11 cellular contexts compared by ENCODE assay signal in genomic region chr6:125821825-125822281, GRCh38. TPM values are rescaled to one million over a fixed set of nuclear protein-coding genes. Genes with fewer than 3 reads are reported as not detected.
A peak's percentile ranks its signal among the peaks of the same experiment; 100 is the strongest.
DNase-seq lines count a peak whose midpoint lies in the region; ATAC-seq and FAIRE-seq lines count a peak whose summit lies in the region.
"Had no signal": no experiment of that assay in that cellular context is flagged by ENCODE, and none has a peak within 500 bp of the region (broad histone marks: within the 10 kb centered on the region; RNA-seq: fewer than 3 reads in every experiment).

No MANE protein-coding gene starts in this region.

- peaks cover 0 to 1% of the 10 kb centered on the region in 2 donors for H3K36me3 ChIP-seq in small intestine (ENCODE audit: control insufficient read depth in 2 of 2, insufficient read depth in 2 of 2, low read length in 2 of 2)

- 9 to 37% (median 31%) methylated on average over 3 of the region's 3 CpGs for WGBS in small intestine, 3 donors

- H3K9me3 ChIP-seq in small intestine (ENCODE audit: control insufficient read depth, low read depth) = no peaks in the 10 kb centered on the region
- H3K9me3 ChIP-seq: tibial nerve had no signal

- FAIRE-seq in small intestine (lab: Jason Lieb, UNC) = peak; percentile 86

- no peak overlapping the region for H3K4me3 ChIP-seq in small intestine (ENCODE audit: low read depth in 1 of 2, low read length in 2 of 2)
- H3K4me3 ChIP-seq: tibial nerve had no signal

- H3K27ac ChIP-seq in small intestine (ENCODE audit: low read depth in 1 of 2, low read length in 1 of 2) = no peak overlapping the region
- H3K27ac ChIP-seq: tibial nerve had no signal

- H3K27me3 ChIP-seq in small intestine (ENCODE audit: control insufficient read depth in 2 of 2, insufficient read depth in 2 of 2, low read length in 2 of 2) = no peaks in the 10 kb centered on the region
- H3K27me3 ChIP-seq: tibial nerve had no signal

- H3K4me1 ChIP-seq in small intestine (ENCODE audit: control insufficient read depth in 2 of 2, insufficient read depth in 1 of 2, low read depth in 1 of 2, low read length in 1 of 2) = peaks cover 12 to 19% of the 10 kb centered on the region in 2 donors

- ATAC-seq in HG02970 (IDR thresholded peaks at IDR 0.05; ENCODE audit: low FRiP score, unreplicated experiment) = no peak

- peak; percentile 21 to 67 for DNase-seq in NCI-H2081 (lab: John Stamatoyannopoulos, UW)
- DNase-seq in NCI-H2081 treated with DMSO at 0.1 percent for 48 hours (lab: John Stamatoyannopoulos, UW) = no peak
- peak; percentile 37 for DNase-seq in RPMI7951 (ENCODE audit: low read depth)
- DNase-seq in globus pallidus (ENCODE audit: low spot score) = peak; percentile 80
- DNase-seq in small intestine = peak; percentile 98
- DNase-seq in ureter (ENCODE audit: low spot score) = no peak
- no peak for DNase-seq in NAMALWA (ENCODE audit: low spot score)
- DNase-seq: activated naive CD4-positive, alpha-beta T cell treated with anti-CD3 and anti-CD28 coated beads for 36 hours; NCI-H526 treated with DMSO at 0.1 percent for 48 hours had no signal

RNA-seq across cellular contexts. Expression of gene NCOA7, which starts 31.1 kb away (rescaled TPM):
- 12.8 and 17.9 TPM in 2 replicates for total RNA-seq in RPMI7951 (2014; rRNA removed; shearing (Covaris generic))
- polyA plus RNA-seq in small intestine = 10 to 100 TPM; 10.7 to 42.3 (median 11.3) TPM
- 62.8 TPM for total RNA-seq in ureter

Comparison
In these comparisons a context has a peak if more than half of its experiments do, and no peak if none do; other contexts are left out.
1. DNase-seq: peak in NCI-H2081 (2 of 2), RPMI7951 (single experiment), globus pallidus (single experiment) and small intestine (single experiment); none in NCI-H2081 treated with DMSO at 0.1 percent for 48 hours (single experiment), ureter (single experiment) and NAMALWA (single experiment).